In the genomic region with DNA sequence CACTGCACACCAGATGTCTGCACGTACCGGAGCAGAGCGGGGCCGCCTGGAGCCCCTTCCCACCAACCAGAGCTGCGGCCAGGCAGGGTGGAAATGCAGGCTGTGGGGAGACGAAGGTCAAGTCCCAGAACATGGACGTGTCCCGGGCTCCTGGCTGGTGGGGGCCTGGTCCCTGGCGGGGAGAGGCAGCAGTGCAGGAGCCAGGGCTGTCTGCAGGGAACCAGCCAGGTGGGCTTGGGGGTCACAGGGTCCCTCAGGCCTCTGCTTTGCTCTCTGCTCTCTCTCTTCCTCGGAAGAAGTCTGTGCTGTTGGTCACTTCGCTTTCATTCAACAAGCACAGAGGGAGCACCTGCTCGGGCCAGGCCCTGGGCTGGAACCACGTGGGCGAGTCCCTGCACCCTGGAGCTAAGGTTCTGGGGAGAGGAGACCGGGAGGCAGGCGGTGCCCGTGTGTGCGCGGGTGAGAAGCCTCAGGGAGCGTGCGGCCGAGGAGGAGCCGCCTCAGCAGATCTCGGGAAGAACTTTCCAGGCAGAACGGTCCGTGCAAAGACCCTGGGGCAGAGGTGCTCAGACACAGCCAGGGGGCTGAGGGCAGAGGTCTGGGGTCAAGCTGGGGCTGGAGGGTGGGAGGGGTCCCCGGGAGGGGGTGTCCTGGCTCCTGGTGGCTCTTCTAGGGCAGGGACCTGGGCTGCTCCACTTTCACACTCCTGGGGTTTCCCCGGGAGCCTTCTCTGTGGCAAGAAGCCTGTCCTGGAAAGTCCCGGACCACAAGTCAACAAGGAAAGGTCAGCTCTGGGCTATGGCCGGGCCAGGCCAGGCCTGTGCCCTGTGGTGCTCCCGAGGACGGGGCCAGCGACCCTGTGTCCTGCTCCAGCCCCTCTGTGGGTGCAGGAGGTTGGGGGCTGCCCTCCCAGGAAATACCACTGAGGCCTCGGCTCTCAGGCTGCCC, we compare ENCODE assay signal across 7 cellular contexts.
DNase-seq lines count a peak whose midpoint lies in the region; ATAC-seq and TF ChIP-seq lines count a peak whose summit lies in the region.
"Not testable (repeated sequence)": the region's sequence is repeated elsewhere in the genome, so short reads cannot be mapped to it uniquely, and the experiment has no call there.

No MANE protein-coding gene starts in this region.

- H3K36me3 ChIP-seq in KMS-11 (ENCODE audit: insufficient read depth); esophagus muscularis mucosa; left lung; spleen: not testable (repeated sequence)

- not testable (repeated sequence) for H3K27me3 ChIP-seq in KMS-11 (ENCODE audit: insufficient read depth, low read depth); esophagus muscularis mucosa; left lung; spleen (replicated peaks in 1 of 7)

- H3K9ac ChIP-seq in KMS-11, result not testable (repeated sequence)

- H3K4me3 Mint-ChIP-seq in osteocyte (ENCODE audit: unreplicated experiment), result not testable (repeated sequence)

- ATAC-seq in left ventricle myocardium superior (peak; percentile 17), left lung (peak; percentile 11)

- not testable (repeated sequence) for H3K9me3 Mint-ChIP-seq in osteocyte (ENCODE audit: unreplicated experiment)

- H3K9me3 ChIP-seq in esophagus muscularis mucosa, left lung, spleen: not testable (repeated sequence)

- not testable (repeated sequence) for H3K4me3 ChIP-seq in KMS-11 (IDR thresholded peaks at IDR 0.05; ENCODE audit: insufficient read depth, low read depth, low read length); esophagus muscularis mucosa; left lung; spleen

- H2AFZ ChIP-seq in KMS-11 (ENCODE audit: low read depth), result not testable (repeated sequence)

- H3K27ac Mint-ChIP-seq in osteocyte (ENCODE audit: unreplicated experiment), result not testable (repeated sequence)

- H3K27ac ChIP-seq in KMS-11; esophagus muscularis mucosa (replicated peaks in 1 of 4); left lung; spleen: not testable (repeated sequence)

- H3K27me3 Mint-ChIP-seq in osteocyte (ENCODE audit: unreplicated experiment), result not testable (repeated sequence)

- not testable (repeated sequence) for TF ChIP-seq EP300 in esophagus muscularis mucosa (IDR thresholded peaks at IDR 0.05)

- H3K4me1 Mint-ChIP-seq in osteocyte (ENCODE audit: unreplicated experiment), result not testable (repeated sequence)

- not testable (repeated sequence) for H3K79me2 ChIP-seq in KMS-11 (ENCODE audit: insufficient read depth, low read depth)

- H3K4me2 ChIP-seq in KMS-11, result peak overlapping the region; percentile 33; the same call in 1 of the 2 replicates

- TF ChIP-seq POLR2A in esophagus muscularis mucosa (IDR thresholded peaks at IDR 0.05; ENCODE audit: low read depth); spleen (IDR thresholded peaks at IDR 0.05): not testable (repeated sequence)

- H4K20me1 ChIP-seq in KMS-11 (ENCODE audit: insufficient read depth), result not testable (repeated sequence)

- not testable (repeated sequence) for H3K36me3 Mint-ChIP-seq in osteocyte (ENCODE audit: unreplicated experiment)

- WGBS in esophagus muscularis mucosa, result 69% methylated on average over 6 of the region's 34 CpGs
- WGBS in spleen, 5 donors, result 81 to 90% (median 88%) methylated on average over 13 to 21 of the region's 34 CpGs; no CpG with 5 or more reads in 2 of the 5 donors

- DNase-seq in activated effector memory CD4-positive, alpha-beta T cell treated with anti-CD3 and anti-CD28 coated beads, Interleukin-2, amount 50 U/mL, for 16 hours, result peak; percentile 33
- DNase-seq in esophagus muscularis mucosa (ENCODE audit: extremely low spot score) (peak; percentile 24), left lung (peak in 1 of 2 donors; percentile 47), osteocyte (ENCODE audit: extremely low spot score, unreplicated experiment) (peak; percentile 46), spleen (peak; percentile 56)
- DNase-seq in left ventricle myocardium superior, result not testable (repeated sequence)

- H3K4me1 ChIP-seq in KMS-11 (ENCODE audit: low read depth, poor library complexity, severe bottlenecking); esophagus muscularis mucosa; left lung; spleen: not testable (repeated sequence)

- not testable (repeated sequence) for TF ChIP-seq CTCF in KMS-11 (conservative IDR thresholded peaks at IDR 0.05; ENCODE audit: low read depth, low read length); esophagus muscularis mucosa (IDR thresholded peaks at IDR 0.05); left lung (IDR thresholded peaks at IDR 0.05); osteocyte (IDR thresholded peaks at IDR 0.05); spleen (IDR thresholded peaks at IDR 0.05 in 8 of 11, conservative IDR thresholded peaks at IDR 0.05 in 3 of 11)

- intact Hi-C loops in esophagus muscularis mucosa (cut with DNase I); left ventricle myocardium superior (cut with micrococcal nuclease); left lung (cut with DNase I); spleen (cut with DNase I; ENCODE audit: low total_unique reads): not testable (repeated sequence)
